In the genomic region with DNA sequence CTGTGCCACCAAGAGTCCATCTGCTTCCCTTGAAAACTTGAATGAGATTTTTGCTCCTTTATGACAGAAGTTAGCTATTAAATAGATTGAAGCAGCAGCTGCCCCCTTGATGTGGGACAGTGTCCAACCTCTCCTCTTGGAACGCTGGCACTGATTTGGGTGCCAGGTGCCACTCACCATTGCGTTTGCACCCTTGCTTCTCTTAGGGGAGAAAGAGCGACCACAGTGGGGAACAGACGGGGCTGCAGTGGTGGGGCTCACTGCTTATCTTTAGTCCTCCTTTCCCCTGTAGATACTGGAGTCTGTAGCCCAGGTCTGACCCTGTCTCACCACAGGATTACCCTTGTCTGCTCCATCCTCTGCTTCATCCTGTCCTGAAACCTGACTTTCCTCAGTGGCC, we compare ENCODE assay signal across 2 cellular contexts.
TF ChIP-seq lines count a peak whose summit lies in the region.

No MANE protein-coding gene starts in this region.

TF ChIP-seq in A549, 52 proteins besides CTCF, POLR2A, EP300 and RAD21:
- TF ChIP-seq MAFK (IDR thresholded peaks at IDR 0.05; ENCODE audit: partially characterized antibody) (no peak), RFX5 (IDR thresholded peaks at IDR 0.05) (no peak), JUN (IDR thresholded peaks at IDR 0.05) (no peak), E2F6 (IDR thresholded peaks at IDR 0.05; ENCODE audit: borderline replicate concordance, low read depth) (no peak), RNF2 (IDR thresholded peaks at IDR 0.05; ENCODE audit: borderline replicate concordance, low read depth) (no peak), REST (IDR thresholded peaks at IDR 0.05) (no peak), HDAC2 (IDR thresholded peaks at IDR 0.05) (no peak), HEYL (CRISPR knock-in tag; IDR thresholded peaks at IDR 0.05) (no peak), NFE2L2 (conservative IDR thresholded peaks at IDR 0.05; ENCODE audit: low read length) (no peak), NPAS2 (CRISPR knock-in tag; IDR thresholded peaks at IDR 0.05; ENCODE audit: borderline replicate concordance) (no peak), BHLHE40 (IDR thresholded peaks at IDR 0.05; ENCODE audit: low read depth, low read length) (no peak), MAZ (IDR thresholded peaks at IDR 0.05; ENCODE audit: borderline replicate concordance, low read depth, low read length) (no peak), POLR2AphosphoS2 (conservative IDR thresholded peaks at IDR 0.05; ENCODE audit: low read length) (no peak), ZC3H11A (IDR thresholded peaks at IDR 0.05) (no peak), ZSCAN20 (CRISPR knock-in tag; IDR thresholded peaks at IDR 0.05) (no peak), KDM1A (IDR thresholded peaks at IDR 0.05; ENCODE audit: low read depth) (no peak), PHF8 (IDR thresholded peaks at IDR 0.05; ENCODE audit: borderline replicate concordance, low read depth) (no peak)
- TF ChIP-seq, protein P1, sequence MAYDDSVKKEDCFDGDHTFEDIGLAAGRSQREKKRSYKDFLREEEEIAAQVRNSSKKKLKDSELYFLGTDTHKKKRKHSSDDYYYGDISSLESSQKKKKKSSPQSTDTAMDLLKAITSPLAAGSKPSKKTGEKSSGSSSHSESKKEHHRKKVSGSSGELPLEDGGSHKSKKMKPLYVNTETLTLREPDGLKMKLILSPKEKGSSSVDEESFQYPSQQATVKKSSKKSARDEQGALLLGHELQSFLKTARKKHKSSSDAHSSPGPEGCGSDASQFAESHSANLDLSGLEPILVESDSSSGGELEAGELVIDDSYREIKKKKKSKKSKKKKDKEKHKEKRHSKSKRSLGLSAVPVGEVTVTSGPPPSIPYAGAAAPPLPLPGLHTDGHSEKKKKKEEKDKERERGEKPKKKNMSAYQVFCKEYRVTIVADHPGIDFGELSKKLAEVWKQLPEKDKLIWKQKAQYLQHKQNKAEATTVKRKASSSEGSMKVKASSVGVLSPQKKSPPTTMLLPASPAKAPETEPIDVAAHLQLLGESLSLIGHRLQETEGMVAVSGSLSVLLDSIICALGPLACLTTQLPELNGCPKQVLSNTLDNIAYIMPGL (CRISPR knock-in tag; IDR thresholded peaks at IDR 0.05; ENCODE audit: borderline replicate concordance), result no peak

TF ChIP-seq in K562, 482 proteins besides CTCF, POLR2A, EP300 and RAD21:
- TF ChIP-seq, protein P2, sequence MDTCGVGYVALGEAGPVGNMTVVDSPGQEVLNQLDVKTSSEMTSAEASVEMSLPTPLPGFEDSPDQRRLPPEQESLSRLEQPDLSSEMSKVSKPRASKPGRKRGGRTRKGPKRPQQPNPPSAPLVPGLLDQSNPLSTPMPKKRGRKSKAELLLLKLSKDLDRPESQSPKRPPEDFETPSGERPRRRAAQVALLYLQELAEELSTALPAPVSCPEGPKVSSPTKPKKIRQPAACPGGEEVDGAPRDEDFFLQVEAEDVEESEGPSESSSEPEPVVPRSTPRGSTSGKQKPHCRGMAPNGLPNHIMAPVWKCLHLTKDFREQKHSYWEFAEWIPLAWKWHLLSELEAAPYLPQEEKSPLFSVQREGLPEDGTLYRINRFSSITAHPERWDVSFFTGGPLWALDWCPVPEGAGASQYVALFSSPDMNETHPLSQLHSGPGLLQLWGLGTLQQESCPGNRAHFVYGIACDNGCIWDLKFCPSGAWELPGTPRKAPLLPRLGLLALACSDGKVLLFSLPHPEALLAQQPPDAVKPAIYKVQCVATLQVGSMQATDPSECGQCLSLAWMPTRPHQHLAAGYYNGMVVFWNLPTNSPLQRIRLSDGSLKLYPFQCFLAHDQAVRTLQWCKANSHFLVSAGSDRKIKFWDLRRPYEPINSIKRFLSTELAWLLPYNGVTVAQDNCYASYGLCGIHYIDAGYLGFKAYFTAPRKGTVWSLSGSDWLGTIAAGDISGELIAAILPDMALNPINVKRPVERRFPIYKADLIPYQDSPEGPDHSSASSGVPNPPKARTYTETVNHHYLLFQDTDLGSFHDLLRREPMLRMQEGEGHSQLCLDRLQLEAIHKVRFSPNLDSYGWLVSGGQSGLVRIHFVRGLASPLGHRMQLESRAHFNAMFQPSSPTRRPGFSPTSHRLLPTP (IDR thresholded peaks at IDR 0.05; ENCODE audit: borderline replicate concordance, extremely low read depth, insufficient read length), result no peak
- TF ChIP-seq PHB2 (IDR thresholded peaks at IDR 0.05; ENCODE audit: low read depth) (no peak), NR1H2 (CRISPR knock-in tag; IDR thresholded peaks at IDR 0.05) (no peak), CXXC5 (CRISPR knock-in tag; IDR thresholded peaks at IDR 0.05) (no peak), POLR2AphosphoS5 (IDR thresholded peaks at IDR 0.05; ENCODE audit: control insufficient read depth, insufficient read depth, low read depth, low read length) (no peak), RHOXF2B (CRISPR knock-in tag; conservative IDR thresholded peaks at IDR 0.05) (no peak), KDM2B (CRISPR knock-in tag; IDR thresholded peaks at IDR 0.05) (no peak), GABPB1 (CRISPR knock-in tag; IDR thresholded peaks at IDR 0.05) (no peak), SIN3A (IDR thresholded peaks at IDR 0.05; ENCODE audit: borderline replicate concordance in 2 of 2, control insufficient read depth in 1 of 2, low read depth in 2 of 2, low read length in 2 of 2) (no peak), PREB (CRISPR knock-in tag; IDR thresholded peaks at IDR 0.05) (no peak), SRSF1 (IDR thresholded peaks at IDR 0.05; ENCODE audit: low read depth, low read length) (no peak), STAT6 (CRISPR knock-in tag; IDR thresholded peaks at IDR 0.05) (no peak), SMARCC2 (IDR thresholded peaks at IDR 0.05; ENCODE audit: low read depth) (no peak), NR2C2 (CRISPR knock-in tag; IDR thresholded peaks at IDR 0.05) (no peak), NR2C2 (tag; IDR thresholded peaks at IDR 0.05) (no peak), JUNB (CRISPR knock-in tag; conservative IDR thresholded peaks at IDR 0.05) (no peak), RNF219 (CRISPR knock-in tag; IDR thresholded peaks at IDR 0.05) (no peak)
- TF ChIP-seq, protein P3, sequence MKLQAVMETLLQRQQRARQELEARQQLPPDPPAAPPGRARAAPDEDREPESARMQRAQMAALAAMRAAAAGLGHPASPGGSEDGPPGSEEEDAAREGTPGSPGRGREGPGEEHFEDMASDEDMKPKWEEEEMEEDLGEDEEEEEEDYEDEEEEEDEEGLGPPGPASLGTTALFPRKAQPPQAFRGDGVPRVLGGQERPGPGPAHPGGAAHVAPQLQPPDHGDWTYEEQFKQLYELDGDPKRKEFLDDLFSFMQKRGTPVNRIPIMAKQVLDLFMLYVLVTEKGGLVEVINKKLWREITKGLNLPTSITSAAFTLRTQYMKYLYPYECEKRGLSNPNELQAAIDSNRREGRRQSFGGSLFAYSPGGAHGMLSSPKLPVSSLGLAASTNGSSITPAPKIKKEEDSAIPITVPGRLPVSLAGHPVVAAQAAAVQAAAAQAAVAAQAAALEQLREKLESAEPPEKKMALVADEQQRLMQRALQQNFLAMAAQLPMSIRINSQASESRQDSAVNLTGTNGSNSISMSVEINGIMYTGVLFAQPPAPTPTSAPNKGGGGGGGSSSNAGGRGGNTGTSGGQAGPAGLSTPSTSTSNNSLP (IDR thresholded peaks at IDR 0.05; ENCODE audit: borderline replicate concordance, low read depth, low read length), result no peak
- TF ChIP-seq, protein P4, sequence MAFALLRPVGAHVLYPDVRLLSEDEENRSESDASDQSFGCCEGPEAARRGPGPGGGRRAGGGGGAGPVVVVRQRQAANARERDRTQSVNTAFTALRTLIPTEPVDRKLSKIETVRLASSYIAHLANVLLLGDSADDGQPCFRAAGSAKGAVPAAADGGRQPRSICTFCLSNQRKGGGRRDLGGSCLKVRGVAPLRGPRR (CRISPR knock-in tag; IDR thresholded peaks at IDR 0.05), result no peak
TF ChIP-seq in K562: peak in this region for 0.
